ENCODE assay signal across 13 cellular contexts in genomic region chr21:17598437-17598836, GRCh38. TPM values are rescaled to one million over a fixed set of nuclear protein-coding genes. Genes with fewer than 3 reads are reported as not detected.
DNase-seq lines count a peak whose midpoint lies in the region; ATAC-seq and TF ChIP-seq lines count a peak whose summit lies in the region.
"Had no signal": no experiment of that assay in that cellular context is flagged by ENCODE, and none has a peak within 500 bp of the region (broad histone marks: within the 10 kb centered on the region; RNA-seq: fewer than 3 reads in every experiment).

No MANE protein-coding gene starts in this region.

- peaks cover 8% of the 10 kb centered on the region for H3K4me1 Mint-ChIP-seq in chondrocyte (ENCODE audit: low read depth)

- no peak for DNase-seq in 8988T
- no peak for DNase-seq in chondrocyte (ENCODE audit: low spot score)
- DNase-seq in DMS114 treated with DMSO at 0.1 percent for 48 hours (lab: John Stamatoyannopoulos, UW; ENCODE audit: unreplicated experiment) = no peak
- no peak for DNase-seq in COLO668 (lab: John Stamatoyannopoulos, UW; ENCODE audit: unreplicated experiment)
- DNase-seq: activated naive CD4-positive, alpha-beta T cell; Caco-2; NCI-H2029; WERI-Rb-1 had no signal

- no peak for TF ChIP-seq POLR2A in GM18505 (IDR thresholded peaks at IDR 0.05; ENCODE audit: borderline replicate concordance, extremely low read depth, insufficient read depth, insufficient read length)

- H3K27me3 Mint-ChIP-seq in chondrocyte (ENCODE audit: low read depth) = no peaks in the 10 kb centered on the region
- H3K27me3 Mint-ChIP-seq: natural killer cell treated with Interleukin-12 subunit alpha and Interleukin-12 subunit beta and Interleukin-15 and Interleukin-18, amount 100 ng/mL, for 72 hours had no signal

- no peak overlapping the region for H3K4me3 Mint-ChIP-seq in chondrocyte (ENCODE audit: unreplicated experiment)
- H3K4me3 Mint-ChIP-seq: natural killer cell treated with Interleukin-12 subunit alpha and Interleukin-12 subunit beta and Interleukin-15 and Interleukin-18, amount 100 ng/mL, for 72 hours had no signal

- TF ChIP-seq CTCF in chondrocyte (IDR thresholded peaks at IDR 0.05) = no peak

- peaks cover 33% of the 10 kb centered on the region for H3K36me3 Mint-ChIP-seq in chondrocyte (ENCODE audit: low read depth)

- ATAC-seq in GM18505 (IDR thresholded peaks at IDR 0.05; ENCODE audit: unreplicated experiment) (peak; percentile 84), GM19395 (IDR thresholded peaks at IDR 0.05; ENCODE audit: unreplicated experiment) (peak; percentile 77), HG02759 (IDR thresholded peaks at IDR 0.05; ENCODE audit: unreplicated experiment) (peak; percentile 81), HG03520 (IDR thresholded peaks at IDR 0.05; ENCODE audit: unreplicated experiment) (peak; percentile 75)
- ATAC-seq: natural killer cell treated with Interleukin-12 subunit alpha and Interleukin-12 subunit beta and Interleukin-15 and Interleukin-18, amount 100 ng/mL, for 72 hours had no signal

- no peak overlapping the region for H3K27ac Mint-ChIP-seq in chondrocyte (ENCODE audit: unreplicated experiment)
- H3K27ac Mint-ChIP-seq: natural killer cell treated with Interleukin-12 subunit alpha and Interleukin-12 subunit beta and Interleukin-15 and Interleukin-18, amount 100 ng/mL, for 72 hours had no signal

- no peaks in the 10 kb centered on the region for H3K9me3 Mint-ChIP-seq in chondrocyte (ENCODE audit: low read depth)
- H3K9me3 Mint-ChIP-seq: natural killer cell treated with Interleukin-12 subunit alpha and Interleukin-12 subunit beta and Interleukin-15 and Interleukin-18, amount 100 ng/mL, for 72 hours had no signal

RNA-seq across cellular contexts. Expression of gene BTG3, which starts 14.3 kb away (rescaled TPM):
- 21.2 to 23.4 TPM (median 22.0 TPM) in 3 replicates for total RNA-seq in chondrocyte
